ENCODE assay signal across 1 cellular context in genomic region chr17:3663102-3664011, GRCh38.
TF ChIP-seq lines count a peak whose summit lies in the region.

No MANE protein-coding gene starts in this region.

TF ChIP-seq in HepG2, 621 proteins besides CTCF, POLR2A, EP300 and RAD21:
- no peak for TF ChIP-seq BORCS8-MEF2B (CRISPR knock-in tag; IDR thresholded peaks at IDR 0.05)
- peak; percentile 81 for TF ChIP-seq AGO2 (optimal IDR thresholded peaks at IDR 0.05; ENCODE audit: low read depth, low read length)
- peak; percentile 55; the same call in 1 of the 2 replicates for TF ChIP-seq RBFOX2 (IDR thresholded peaks at IDR 0.05; ENCODE audit: low read depth, low read length)
TF ChIP-seq in HepG2: peak in this region for 2.
